Comparison of ENCODE assay signal across 8 cellular contexts in the genomic region with DNA sequence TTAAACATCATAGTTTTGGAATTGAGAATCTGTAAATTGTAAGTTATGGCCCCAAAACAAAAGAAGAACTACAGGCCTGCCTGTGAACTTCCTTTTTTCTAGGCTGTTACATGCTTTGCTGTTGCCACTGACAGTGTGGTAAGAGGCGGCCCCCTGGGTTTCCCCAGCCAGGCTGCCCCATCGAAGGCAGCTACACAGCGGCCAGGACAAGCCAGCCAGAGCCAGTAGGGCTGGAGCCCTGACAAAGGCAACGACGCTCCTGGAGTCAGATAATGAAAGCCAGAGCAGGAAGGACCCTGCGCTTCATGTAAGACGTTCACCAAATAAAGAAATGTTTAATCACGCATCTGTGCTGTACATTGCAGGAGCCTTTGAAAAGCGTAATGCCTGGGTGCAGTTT. TPM values are rescaled to one million over a fixed set of nuclear protein-coding genes. Genes with fewer than 3 reads are reported as not detected.
DNase-seq lines count a peak whose midpoint lies in the region; ATAC-seq and TF ChIP-seq lines count a peak whose summit lies in the region.

No MANE protein-coding gene starts in this region.

- DNase-seq in ELF-1 (ENCODE audit: low read depth, low spot score): peak; percentile 53
- peak; percentile 91 for DNase-seq in NAMALWA (ENCODE audit: low spot score)
- peak; percentile 90 for DNase-seq in activated CD8-positive, alpha-beta memory T cell treated with anti-CD3 and anti-CD28 coated beads, Interleukin-2, amount 10 ng/mL, durations not matched to agents 7 days and 5 days
- DNase-seq in esophagus squamous epithelium (lab: John Stamatoyannopoulos, UW): peak; percentile 19
- DNase-seq in occipital lobe (lab: John Stamatoyannopoulos, UW): peak; percentile 19
- DNase-seq in thoracic aorta (ENCODE audit: low spot score): no peak
- DNase-seq in NCI-H82 treated with DMSO at 0.1 percent for 48 hours (lab: John Stamatoyannopoulos, UW; ENCODE audit: unreplicated experiment): no peak

- TF ChIP-seq POLR2A in esophagus squamous epithelium (IDR thresholded peaks at IDR 0.05): no peak

- ATAC-seq in GM21717 (IDR thresholded peaks at IDR 0.05; ENCODE audit: unreplicated experiment) (peak; percentile 95), thoracic aorta (ENCODE audit: insufficient number of reproducible peaks, low FRiP score, low read depth) (no peak)
- ATAC-seq in activated CD8-positive, alpha-beta memory T cell treated with anti-CD3 and anti-CD28 coated beads, Interleukin-2, amount 10 ng/mL, durations not matched to agents 7 days and 5 days: peak; percentile 92

- TF ChIP-seq CTCF in esophagus squamous epithelium (IDR thresholded peaks at IDR 0.05): no peak
- no peak for TF ChIP-seq CTCF in thoracic aorta (IDR thresholded peaks at IDR 0.05)

- no peaks in the 10 kb centered on the region for H3K27me3 Mint-ChIP-seq in activated CD8-positive, alpha-beta memory T cell treated with anti-CD3 and anti-CD28 coated beads, Interleukin-2, amount 10 ng/mL, durations not matched to agents 7 days and 5 days

- H3K36me3 Mint-ChIP-seq in activated CD8-positive, alpha-beta memory T cell treated with anti-CD3 and anti-CD28 coated beads, Interleukin-2, amount 10 ng/mL, durations not matched to agents 7 days and 5 days: peaks cover 21% of the 10 kb centered on the region

- CTCF ChIA-PET in activated CD8-positive, alpha-beta memory T cell treated with anti-CD3 and anti-CD28 coated beads, Interleukin-2, amount 10 ng/mL, durations not matched to agents 7 days and 5 days (lab: Charles Lee): interaction anchor here (1.0 to 3.0 kb wide), 9 partner anchors 11 to 62 kb away, joined by 3 to 17 read pairs (median 4); a partner anchor contains a TSS

- H3K27ac ChIP-seq in esophagus squamous epithelium (peak overlapping the region; percentile 24 to 66 (median 50)), thoracic aorta (peak overlapping the region; percentile 16 to 36)

- H3K4me1 ChIP-seq in esophagus squamous epithelium: peaks cover 0 to 41% (median 0%) of the 10 kb centered on the region in 3 donors
- H3K4me1 ChIP-seq in thoracic aorta (ENCODE audit: control insufficient read depth in 1 of 2, low read depth in 2 of 2): peaks cover 0 to 34% of the 10 kb centered on the region in 2 donors

- H3K4me1 Mint-ChIP-seq in activated CD8-positive, alpha-beta memory T cell treated with anti-CD3 and anti-CD28 coated beads, Interleukin-2, amount 10 ng/mL, durations not matched to agents 7 days and 5 days: peaks cover 71% of the 10 kb centered on the region

- H3K27me3 ChIP-seq in esophagus squamous epithelium (no peaks in the 10 kb centered on the region), thoracic aorta (replicated peaks; ENCODE audit: insufficient read depth) (no peaks in the 10 kb centered on the region)

- peak overlapping the region; percentile 73 for H3K4me3 Mint-ChIP-seq in activated CD8-positive, alpha-beta memory T cell treated with anti-CD3 and anti-CD28 coated beads, Interleukin-2, amount 10 ng/mL, durations not matched to agents 7 days and 5 days

- no peaks in the 10 kb centered on the region for H3K9me3 Mint-ChIP-seq in activated CD8-positive, alpha-beta memory T cell treated with anti-CD3 and anti-CD28 coated beads, Interleukin-2, amount 10 ng/mL, durations not matched to agents 7 days and 5 days (ENCODE audit: low read depth)

- no peaks in the 10 kb centered on the region for H3K9me3 ChIP-seq in esophagus squamous epithelium
- no peaks in the 10 kb centered on the region for H3K9me3 ChIP-seq in thoracic aorta

- H3K4me3 ChIP-seq in esophagus squamous epithelium (peak overlapping the region in 2 of 4 donors; percentile 12 to 37), thoracic aorta (peak overlapping the region; percentile 49)

- peak overlapping the region; percentile 93 for H3K27ac Mint-ChIP-seq in activated CD8-positive, alpha-beta memory T cell treated with anti-CD3 and anti-CD28 coated beads, Interleukin-2, amount 10 ng/mL, durations not matched to agents 7 days and 5 days

- intact Hi-C loops in esophagus squamous epithelium (cut with DNase I): no loop called here

- H3K36me3 ChIP-seq in esophagus squamous epithelium: no peaks in the 10 kb centered on the region
- no peaks in the 10 kb centered on the region for H3K36me3 ChIP-seq in thoracic aorta

- WGBS in esophagus squamous epithelium, 2 donors: 43 to 56% methylated on average over 6 to 9 of the region's 9 CpGs

RNA-seq across cellular contexts. Expression of a gene that starts 55.0 kb away (rescaled TPM):
- 100 to 1,000 TPM; 210 to 249 TPM for total RNA-seq in activated CD8-positive, alpha-beta memory T cell treated with anti-CD3 and anti-CD28 coated beads, Interleukin-2, amount 10 ng/mL, durations not matched to agents 7 days and 5 days
- 10 to 100 TPM in 2 of 4 donors, 1 to 10 TPM in 2; 4.5 to 54.0 (median 11.4) TPM for total RNA-seq in esophagus squamous epithelium
- 170 TPM for total RNA-seq in occipital lobe
- 10 to 100 TPM; 57.8 to 93.4 TPM for total RNA-seq in thoracic aorta

Comparison
In these comparisons a context has a peak if more than half of its experiments do, and no peak if none do; other contexts are left out.
1. DNase-seq: peak in ELF-1 (single experiment), NAMALWA (single experiment), activated CD8-positive, alpha-beta memory T cell treated with anti-CD3 and anti-CD28 coated beads, Interleukin-2, amount 10 ng/mL, durations not matched to agents 7 days and 5 days (single experiment), esophagus squamous epithelium (single experiment) and occipital lobe (single experiment); none in thoracic aorta (single experiment) and NCI-H82 treated with DMSO at 0.1 percent for 48 hours (single experiment).